In genomic region chr9:114606597-114607207, GRCh38 we compare ENCODE assay signal across 14 cellular contexts. TPM values are rescaled to one million over a fixed set of nuclear protein-coding genes. Genes with fewer than 3 reads are reported as not detected.
DNase-seq lines count a peak whose midpoint lies in the region; ATAC-seq, FAIRE-seq and TF ChIP-seq lines count a peak whose summit lies in the region.
"Had no signal": no experiment of that assay in that cellular context is flagged by ENCODE, and none has a peak within 500 bp of the region (broad histone marks: within the 10 kb centered on the region; RNA-seq: fewer than 3 reads in every experiment).

No MANE protein-coding gene starts in this region.

- CTCF ChIA-PET in endothelial cell of umbilical vein (lab: Charles Lee), result interaction anchor here (0.8 to 4.0 kb wide), 5 partner anchors 11 to 201 kb away, joined by 3 to 17 read pairs (median 8); no protein-coding TSS in a partner anchor

- H3K9ac ChIP-seq in endothelial cell of umbilical vein (replicated peaks; ENCODE audit: extremely low read depth, insufficient read depth, low read length), result no peak overlapping the region

- H3K27me3 Mint-ChIP-seq in type B pancreatic cell, result no peaks in the 10 kb centered on the region
- H3K27me3 Mint-ChIP-seq: activated CD4-positive, alpha-beta T cell treated with anti-CD3 and anti-CD28 coated beads, Interleukin-2, amount 10 ng/mL, durations not matched to agents 7 days and 5 days had no signal

- H3K4me1 Mint-ChIP-seq in type B pancreatic cell (ENCODE audit: unreplicated experiment), result peaks cover 13% of the 10 kb centered on the region

- H3K4me3 ChIP-seq in endothelial cell of umbilical vein (replicated peaks in 1 of 3; ENCODE audit: insufficient read depth in 1 of 3, low read depth in 1 of 3, low read length in 3 of 3), result no peak overlapping the region
- H3K4me3 ChIP-seq in small intestine (ENCODE audit: low read depth in 1 of 2, low read length in 2 of 2), result no peak overlapping the region

- no peak overlapping the region for H3K4me2 ChIP-seq in endothelial cell of umbilical vein (ENCODE audit: insufficient read depth, low read length)

- dilution Hi-C loops in endothelial cell of umbilical vein (cut with MboI; ENCODE audit: extremely low pct_ligation_motif_present, low sequenced_read_pairs), result no loop called here

- H4K20me1 ChIP-seq in endothelial cell of umbilical vein (replicated peaks; ENCODE audit: control insufficient read depth, extremely low read depth, insufficient read depth, low read length), result no peaks in the 10 kb centered on the region

- H2AFZ ChIP-seq in endothelial cell of umbilical vein (ENCODE audit: low read depth, low read length), result no peak overlapping the region

- H3K27me3 ChIP-seq in endothelial cell of umbilical vein (ENCODE audit: control insufficient read depth in 2 of 2, insufficient read depth in 2 of 2, low read length in 2 of 2), result no peaks in the 10 kb centered on the region
- no peaks in the 10 kb centered on the region for H3K27me3 ChIP-seq in small intestine (ENCODE audit: control insufficient read depth in 2 of 2, insufficient read depth in 2 of 2, low read length in 2 of 2)

- BruUV-seq in endothelial cell of umbilical vein (replicated peaks; lab: Mats Ljungman, UMichigan), result no TSS peak

- H3K9me3 Mint-ChIP-seq in type B pancreatic cell, result no peaks in the 10 kb centered on the region

- intact Hi-C loops in endothelial cell of umbilical vein (cut with micrococcal nuclease), result no loop called here

- no peak overlapping the region for H3K4me3 Mint-ChIP-seq in type B pancreatic cell
- H3K4me3 Mint-ChIP-seq: activated CD4-positive, alpha-beta T cell treated with anti-CD3 and anti-CD28 coated beads, Interleukin-2, amount 10 ng/mL, durations not matched to agents 7 days and 5 days had no signal

- no peak for TF ChIP-seq CTCF in endothelial cell of umbilical vein (IDR thresholded peaks at IDR 0.05; ENCODE audit: extremely low read depth in 1 of 2, insufficient read depth in 1 of 2, low read depth in 1 of 2, low read length in 2 of 2)
- no peak for TF ChIP-seq CTCF in type B pancreatic cell (conservative IDR thresholded peaks at IDR 0.05)

- H3K9me3 ChIP-seq in endothelial cell of umbilical vein (replicated peaks; ENCODE audit: control insufficient read depth, insufficient read depth, low read length), result no peaks in the 10 kb centered on the region
- H3K9me3 ChIP-seq in small intestine (ENCODE audit: control insufficient read depth, low read depth), result no peaks in the 10 kb centered on the region

- H3K27ac Mint-ChIP-seq in type B pancreatic cell, result no peak overlapping the region
- H3K27ac Mint-ChIP-seq: activated CD4-positive, alpha-beta T cell treated with anti-CD3 and anti-CD28 coated beads, Interleukin-2, amount 10 ng/mL, durations not matched to agents 7 days and 5 days had no signal

- ATAC-seq in HG03571 (IDR thresholded peaks at IDR 0.05; ENCODE audit: unreplicated experiment), result no peak
- no peak for ATAC-seq in GM21447 (IDR thresholded peaks at IDR 0.05; ENCODE audit: unreplicated experiment)
- ATAC-seq: activated naive CD4-positive, alpha-beta T cell treated with anti-CD3 and anti-CD28 coated beads, Interleukin-2, amount 50 U/mL, for 72 hours had no signal

- H3K4me1 ChIP-seq in endothelial cell of umbilical vein (ENCODE audit: control insufficient read depth, extremely low read depth, insufficient read depth, low read length), result peaks cover 11% of the 10 kb centered on the region
- H3K4me1 ChIP-seq in small intestine (ENCODE audit: control insufficient read depth in 2 of 2, insufficient read depth in 1 of 2, low read depth in 1 of 2, low read length in 1 of 2), result no peaks in the 10 kb centered on the region

- H3K36me3 Mint-ChIP-seq in type B pancreatic cell, result peaks cover 4% of the 10 kb centered on the region

- FAIRE-seq in endothelial cell of umbilical vein (lab: Jason Lieb, UNC) (no peak), small intestine (lab: Jason Lieb, UNC) (no peak)
- FAIRE-seq: H1 had no signal

- H3K9me1 ChIP-seq in endothelial cell of umbilical vein (replicated peaks; ENCODE audit: control insufficient read depth, extremely low read depth, insufficient read depth, low read length), result no peaks in the 10 kb centered on the region

- H3K36me3 ChIP-seq in endothelial cell of umbilical vein (ENCODE audit: control insufficient read depth in 2 of 2, extremely low read depth in 1 of 2, insufficient read depth in 2 of 2, low read length in 2 of 2) (no peaks in the 10 kb centered on the region), small intestine (ENCODE audit: control insufficient read depth in 2 of 2, insufficient read depth in 2 of 2, low read length in 2 of 2) (no peaks in the 10 kb centered on the region)

- TF ChIP-seq POLR2A in endothelial cell of umbilical vein (IDR thresholded peaks at IDR 0.05; ENCODE audit: low read depth, low read length), result no peak

- POLR2A ChIA-PET in endothelial cell of umbilical vein (lab: Charles Lee), result interaction anchor here (1.2 kb wide), 1 partner anchor 20 kb away, joined by 3 read pairs; the partner anchor contains the start of gene ATP6V1G1

- H3K27ac ChIP-seq in endothelial cell of umbilical vein (ENCODE audit: insufficient read depth, low read depth, low read length) (no peak overlapping the region), small intestine (ENCODE audit: low read depth in 1 of 2, low read length in 1 of 2) (no peak overlapping the region)

- peak; percentile 68 for DNase-seq in EH (ENCODE audit: low read depth)
- DNase-seq in NCI-H226, result peak; percentile 52
- DNase-seq in endothelial cell of umbilical vein (ENCODE audit: low read depth, low spot score), result peak; percentile 68
- peak; percentile 9 for DNase-seq in pons (ENCODE audit: low spot score)
- DNase-seq in type B pancreatic cell (ENCODE audit: extremely low spot score, unreplicated experiment), result no peak
- no peak for DNase-seq in small intestine
- DNase-seq: activated CD4-positive, alpha-beta T cell treated with anti-CD3 and anti-CD28 coated beads, Interleukin-2, amount 10 ng/mL, durations not matched to agents 7 days and 5 days; DMS79 treated with DMSO at 0.1 percent for 48 hours; NCI-H187 had no signal

- H3K79me2 ChIP-seq in endothelial cell of umbilical vein (ENCODE audit: control insufficient read depth, insufficient read depth, low read length), result no peaks in the 10 kb centered on the region

TF ChIP-seq in endothelial cell of umbilical vein, 7 proteins besides CTCF, POLR2A, EP300 and RAD21:
- TF ChIP-seq JUN (IDR thresholded peaks at IDR 0.05; ENCODE audit: borderline replicate concordance, insufficient read depth, insufficient read length, low read depth) (no peak), MAX (IDR thresholded peaks at IDR 0.05; ENCODE audit: insufficient read depth, insufficient read length) (no peak)

RNA-seq across cellular contexts. Expression of gene TMEM268, which starts 4.4 kb away (rescaled TPM):
- total RNA-seq in endothelial cell of umbilical vein (7.6 and 8.8 TPM in 2 replicates), type B pancreatic cell (ENCODE audit: low replicate concordance) (6.5 and 6.6 TPM in 2 replicates)
- polyA plus RNA-seq in endothelial cell of umbilical vein (7.5 and 8.2 TPM in 2 replicates), small intestine (1 to 10 TPM; 1.4 to 5.4 (median 1.6) TPM)
- polyA plus RNA-seq in endothelial cell of umbilical vein (2011; cell fraction: cytosol; rRNA removed), result 5.9 and 6.7 TPM in 2 replicates
- polyA plus RNA-seq in endothelial cell of umbilical vein (2011; cell fraction: nucleus; rRNA removed), result 7.5 and 8.8 TPM in 2 replicates
- 8.1 and 8.7 TPM in 2 replicates for polyA plus RNA-seq in endothelial cell of umbilical vein (2012)
- polyA minus RNA-seq in endothelial cell of umbilical vein, result 17.4 and 17.6 TPM in 2 replicates
- 11.8 TPM for polyA minus RNA-seq in endothelial cell of umbilical vein (2011; cell fraction: cytosol; rRNA and poly(A)+ RNA removed)
- 6.0 and 12.3 TPM in 2 replicates for polyA minus RNA-seq in endothelial cell of umbilical vein (2011; cell fraction: nucleus; rRNA and poly(A)+ RNA removed)

RNA-seq across cellular contexts. Expression of gene ATP6V1G1, which starts 19.1 kb away (rescaled TPM):
- total RNA-seq in endothelial cell of umbilical vein (78.9 and 82.0 TPM in 2 replicates), type B pancreatic cell (ENCODE audit: low replicate concordance) (110 and 147 TPM in 2 replicates)
- polyA plus RNA-seq in endothelial cell of umbilical vein (72.0 and 96.9 TPM in 2 replicates), small intestine (100 to 1,000 TPM in 1 of 3 donors, 10 to 100 TPM in 2; 89.7 to 102 (median 93.1) TPM)
- polyA plus RNA-seq in endothelial cell of umbilical vein (2011; cell fraction: cytosol; rRNA removed), result 132 and 139 TPM in 2 replicates
- polyA plus RNA-seq in endothelial cell of umbilical vein (2011; cell fraction: nucleus; rRNA removed), result 44.3 and 57.7 TPM in 2 replicates
- polyA plus RNA-seq in endothelial cell of umbilical vein (2012), result 120 and 125 TPM in 2 replicates
- polyA minus RNA-seq in endothelial cell of umbilical vein, result 26.1 and 35.3 TPM in 2 replicates
- polyA minus RNA-seq in endothelial cell of umbilical vein (2011; cell fraction: cytosol; rRNA and poly(A)+ RNA removed), result 29.0 TPM
- polyA minus RNA-seq in endothelial cell of umbilical vein (2011; cell fraction: nucleus; rRNA and poly(A)+ RNA removed), result 15.6 and 25.5 TPM in 2 replicates

RNA-seq across cellular contexts. Expression of gene TEX53, which starts 50.9 kb away (rescaled TPM):
- total RNA-seq in endothelial cell of umbilical vein (not detected in 2 replicates), type B pancreatic cell (ENCODE audit: low replicate concordance) (not detected in 2 replicates)
- polyA plus RNA-seq in endothelial cell of umbilical vein (not detected in 2 replicates), small intestine (not detected)
- polyA plus RNA-seq in endothelial cell of umbilical vein (2011; cell fraction: cytosol; rRNA removed), result not detected in 2 replicates
- not detected in 2 replicates for polyA plus RNA-seq in endothelial cell of umbilical vein (2011; cell fraction: nucleus; rRNA removed)
- polyA plus RNA-seq in endothelial cell of umbilical vein (2012), result not detected in 2 replicates
- not detected in 2 replicates for polyA minus RNA-seq in endothelial cell of umbilical vein
- polyA minus RNA-seq in endothelial cell of umbilical vein (2011; cell fraction: cytosol; rRNA and poly(A)+ RNA removed), result not detected
- polyA minus RNA-seq in endothelial cell of umbilical vein (2011; cell fraction: nucleus; rRNA and poly(A)+ RNA removed), result not detected in 2 replicates
- total RNA-seq: activated CD4-positive, alpha-beta T cell treated with anti-CD3 and anti-CD28 coated beads, Interleukin-2, amount 10 ng/mL, durations not matched to agents 7 days and 5 days; activated naive CD4-positive, alpha-beta T cell treated with anti-CD3 and anti-CD28 coated beads, Interleukin-2, amount 50 U/mL, for 72 hours; H1 had no signal
- polyA plus RNA-seq: esophagus, H1 had no signal

Comparison
In these comparisons a context has a peak if more than half of its experiments do, and no peak if none do; other contexts are left out.
1. DNase-seq: peak in EH (single experiment), NCI-H226 (single experiment), endothelial cell of umbilical vein (single experiment) and pons (single experiment); none in type B pancreatic cell (single experiment) and small intestine (single experiment).